In the genomic region with DNA sequence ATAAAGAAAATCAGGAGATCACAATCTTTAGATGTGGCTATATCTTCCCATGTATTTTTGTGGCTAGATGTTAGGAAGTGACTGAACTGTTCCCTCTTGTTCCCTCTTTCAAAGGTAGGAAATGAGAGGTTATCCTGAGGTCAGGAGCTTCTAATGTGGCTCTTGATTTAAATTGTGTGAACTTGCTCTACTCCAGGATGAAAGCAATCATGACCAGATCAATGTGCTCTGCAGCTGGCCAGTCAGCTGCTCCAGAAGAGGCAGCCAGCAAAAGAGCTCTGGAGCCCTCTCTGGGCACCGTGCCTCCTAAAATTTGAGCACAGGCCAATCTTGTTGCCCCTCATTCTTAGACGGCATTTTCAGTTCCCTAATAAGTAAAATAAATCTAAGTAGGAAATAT, we compare ENCODE assay signal across 12 cellular contexts. TPM values are rescaled to one million over a fixed set of nuclear protein-coding genes. Genes with fewer than 3 reads are reported as not detected.
DNase-seq lines count a peak whose midpoint lies in the region; ATAC-seq, FAIRE-seq and TF ChIP-seq lines count a peak whose summit lies in the region.
"Had no signal": no experiment of that assay in that cellular context is flagged by ENCODE, and none has a peak within 500 bp of the region (broad histone marks: within the 10 kb centered on the region; RNA-seq: fewer than 3 reads in every experiment).

No MANE protein-coding gene starts in this region.

- H3K36me3 ChIP-seq in uterus (no peaks in the 10 kb centered on the region), Peyer's patch (no peaks in the 10 kb centered on the region)

- H3K27ac Mint-ChIP-seq in memory B cell, result peak overlapping the region; percentile 70
- H3K27ac Mint-ChIP-seq: activated T-helper 1 cell treated with anti-CD3 and anti-CD28 coated beads, Interleukin-12 subunit alpha, Interleukin-12 subunit beta, Interleukin-2, Interleukin-4 antibody, amounts not matched to agents 30 ng/mL and 10 ng/mL and 1 ng/mL, durations not matched to agents 14 hours and 24 hours and 36 hours had no signal

- TF ChIP-seq POLR2A in uterus (IDR thresholded peaks at IDR 0.05), result no peak
- no peak for TF ChIP-seq POLR2A in Peyer's patch (IDR thresholded peaks at IDR 0.05)

- H3K27ac ChIP-seq in caudate nucleus (ENCODE audit: low read depth, low read length) (peak overlapping the region; percentile 24), uterus (peak overlapping the region; percentile 18 to 28), Peyer's patch (peak overlapping the region in 1 of 4 donors; percentile 3)

- H3K9me3 Mint-ChIP-seq in memory B cell, result no peaks in the 10 kb centered on the region
- H3K9me3 Mint-ChIP-seq: activated T-helper 1 cell treated with anti-CD3 and anti-CD28 coated beads, Interleukin-12 subunit alpha, Interleukin-12 subunit beta, Interleukin-2, Interleukin-4 antibody, amounts not matched to agents 30 ng/mL and 10 ng/mL and 1 ng/mL, durations not matched to agents 14 hours and 24 hours and 36 hours had no signal

- peaks cover 39% of the 10 kb centered on the region for H3K4me1 Mint-ChIP-seq in memory B cell

- no peaks in the 10 kb centered on the region for H3K27me3 Mint-ChIP-seq in memory B cell

- DNase-seq in Right ventricle myocardium superior (peak; percentile 51), cardiac septum (ENCODE audit: low spot score) (no peak), caudate nucleus (lab: John Stamatoyannopoulos, UW) (peak in 40 of 61 donors; percentile 6 to 54 (median 20)), memory B cell (ENCODE audit: low spot score in 2 of 2) (no peak), uterus (no peak), D341Med (ENCODE audit: low spot score) (no peak), Peyer's patch (no peak), frontal cortex (ENCODE audit: low spot score in 2 of 2) (no peak)
- DNase-seq: NCI-H187; stimulated activated CD4-positive, alpha-beta T cell treated with anti-CD3 and anti-CD28 coated beads, Interleukin-4, amount 100 ng/mL, for 1 hour had no signal

- no peak for FAIRE-seq in frontal cortex (lab: Jason Lieb, UNC)

- H3K4me1 ChIP-seq in uterus (peaks cover 1 to 27% of the 10 kb centered on the region in 2 donors), Peyer's patch (peaks cover 0 to 19% (median 0%) of the 10 kb centered on the region in 4 donors)

- no peak overlapping the region for H3K4me3 Mint-ChIP-seq in memory B cell
- H3K4me3 Mint-ChIP-seq: activated T-helper 1 cell treated with anti-CD3 and anti-CD28 coated beads, Interleukin-12 subunit alpha, Interleukin-12 subunit beta, Interleukin-2, Interleukin-4 antibody, amounts not matched to agents 30 ng/mL and 10 ng/mL and 1 ng/mL, durations not matched to agents 14 hours and 24 hours and 36 hours had no signal

- no peaks in the 10 kb centered on the region for H3K9me3 ChIP-seq in uterus
- H3K9me3 ChIP-seq in Peyer's patch, result no peaks in the 10 kb centered on the region

- H3K36me3 Mint-ChIP-seq in memory B cell, result peaks cover 2% of the 10 kb centered on the region

- intact Hi-C loops in Right ventricle myocardium superior (cut with DNase I) (no loop called here), cardiac septum (cut with DNase I) (no loop called here), uterus (cut with DNase I; ENCODE audit: low total_unique reads) (no loop called here)

- TF ChIP-seq CTCF in uterus (IDR thresholded peaks at IDR 0.05) (no peak), Peyer's patch (IDR thresholded peaks at IDR 0.05) (no peak)

- H3K27me3 ChIP-seq in uterus (no peaks in the 10 kb centered on the region), Peyer's patch (no peaks in the 10 kb centered on the region)

- peak; percentile 66 for ATAC-seq in Right ventricle myocardium superior (ENCODE audit: poor library complexity)
- no peak for ATAC-seq in memory B cell (ENCODE audit: low read depth)

- H3K4me3 ChIP-seq in uterus, result no peak overlapping the region
- no peak overlapping the region for H3K4me3 ChIP-seq in Peyer's patch
- H3K4me3 ChIP-seq: lung had no signal

RNA-seq across cellular contexts. Expression of gene CDK17, which starts 32.0 kb away (rescaled TPM):
- total RNA-seq in Right ventricle myocardium superior (15.6 TPM), cardiac septum (22.9 TPM), uterus (100 to 1,000 TPM in 2 of 4 donors, 10 to 100 TPM in 2; 93.5 to 105 (median 102) TPM), Peyer's patch (100 to 1,000 TPM in 1 of 4 donors, 10 to 100 TPM in 3; 41.2 to 126 (median 45.7) TPM), frontal cortex (132 TPM)

Comparison
In these comparisons a context has a peak if more than half of its experiments do, and no peak if none do; other contexts are left out.
1. DNase-seq: peak in Right ventricle myocardium superior (single experiment) and caudate nucleus (40 of 61); none in cardiac septum (single experiment), memory B cell (0 of 2), uterus (0 of 2), D341Med (single experiment), Peyer's patch (0 of 3) and frontal cortex (0 of 2).